ENCODE assay signal across 8 cellular contexts in genomic region chr1:226702957-226703831, GRCh38. TPM values are rescaled to one million over a fixed set of nuclear protein-coding genes. Genes with fewer than 3 reads are reported as not detected.
A peak's percentile ranks its signal among the peaks of the same experiment; 100 is the strongest.
DNase-seq lines count a peak whose midpoint lies in the region; ATAC-seq and TF ChIP-seq lines count a peak whose summit lies in the region.

No MANE protein-coding gene starts in this region.

- peak overlapping the region; percentile 76 to 86 for H3K4me3 Mint-ChIP-seq in CD14-positive monocyte
- peak overlapping the region; percentile 77 for H3K4me3 Mint-ChIP-seq in activated T-helper 1 cell treated with anti-CD3 and anti-CD28 coated beads, Interleukin-12 subunit alpha, Interleukin-12 subunit beta, Interleukin-2, Interleukin-4 antibody, amounts not matched to agents 30 ng/mL and 10 ng/mL and 1 ng/mL, durations not matched to agents 14 hours and 24 hours and 36 hours
- peak overlapping the region; percentile 56 to 92 (median 84) for H3K4me3 Mint-ChIP-seq in naive thymus-derived CD8-positive, alpha-beta T cell

- POLR2A ChIA-PET in naive thymus-derived CD8-positive, alpha-beta T cell (lab: Charles Lee): interaction anchor here (0.9 to 12.6 kb wide), 12 partner anchors 9 to 125 kb away, joined by 4 to 156 read pairs (median 6); no protein-coding TSS in a partner anchor

- no peaks in the 10 kb centered on the region for H3K36me3 ChIP-seq in fibroblast of lung (ENCODE audit: control insufficient read depth, insufficient read depth, low read length)

- TF ChIP-seq CTCF in CD14-positive monocyte (IDR thresholded peaks at IDR 0.05) (no peak), fibroblast of lung (conservative IDR thresholded peaks at IDR 0.05 in 1 of 2, IDR thresholded peaks at IDR 0.05 in 1 of 2; ENCODE audit: low read depth in 1 of 2, low read length in 2 of 2) (no peak)

- H3K4me1 ChIP-seq in fibroblast of lung (ENCODE audit: control insufficient read depth, extremely low read depth, insufficient read depth, low read length): peaks cover 13% of the 10 kb centered on the region

- H3K4me2 ChIP-seq in fibroblast of lung (ENCODE audit: extremely low read depth, insufficient read depth, low read length): peak overlapping the region; percentile 96

- H3K27me3 Mint-ChIP-seq in CD14-positive monocyte (ENCODE audit: low read depth in 3 of 3): peaks cover 0 to 2% (median 0%) of the 10 kb centered on the region in 3 donors
- no peaks in the 10 kb centered on the region for H3K27me3 Mint-ChIP-seq in activated T-helper 1 cell treated with anti-CD3 and anti-CD28 coated beads, Interleukin-12 subunit alpha, Interleukin-12 subunit beta, Interleukin-2, Interleukin-4 antibody, amounts not matched to agents 30 ng/mL and 10 ng/mL and 1 ng/mL, durations not matched to agents 14 hours and 24 hours and 36 hours (ENCODE audit: insufficient read depth)
- no peaks in the 10 kb centered on the region for H3K27me3 Mint-ChIP-seq in naive thymus-derived CD8-positive, alpha-beta T cell

- H3K79me2 ChIP-seq in fibroblast of lung (ENCODE audit: control insufficient read depth, insufficient read depth, low read length): no peaks in the 10 kb centered on the region

- H3K9ac ChIP-seq in fibroblast of lung (ENCODE audit: insufficient read depth, low read length): peak overlapping the region; percentile 86

- peak overlapping the region; percentile 33 to 65 (median 60) for H3K4me3 ChIP-seq in fibroblast of lung (replicated peaks in 1 of 4; ENCODE audit: control extremely low read depth in 1 of 4, insufficient read depth in 1 of 4, low read depth in 3 of 4, low read length in 4 of 4)

- intact Hi-C loops in CD14-positive monocyte (cut with micrococcal nuclease): no loop called here
- intact Hi-C loops in activated T-helper 1 cell treated with anti-CD3 and anti-CD28 coated beads, Interleukin-12 subunit alpha, Interleukin-12 subunit beta, Interleukin-2, Interleukin-4 antibody, amounts not matched to agents 30 ng/mL and 10 ng/mL and 1 ng/mL, durations not matched to agents 14 hours and 24 hours and 36 hours (cut with micrococcal nuclease): loop anchor here (1.0 to 2.0 kb wide), 8 partner anchors 9 to 126 kb away; partner anchors contain the start of gene ITPKB

- H3K4me1 Mint-ChIP-seq in CD14-positive monocyte: peaks cover 21% of the 10 kb centered on the region
- H3K4me1 Mint-ChIP-seq in activated T-helper 1 cell treated with anti-CD3 and anti-CD28 coated beads, Interleukin-12 subunit alpha, Interleukin-12 subunit beta, Interleukin-2, Interleukin-4 antibody, amounts not matched to agents 30 ng/mL and 10 ng/mL and 1 ng/mL, durations not matched to agents 14 hours and 24 hours and 36 hours (ENCODE audit: low read depth): peaks cover 57% of the 10 kb centered on the region
- peaks cover 36 to 90% (median 87%) of the 10 kb centered on the region in 4 donors for H3K4me1 Mint-ChIP-seq in naive thymus-derived CD8-positive, alpha-beta T cell

- no peaks in the 10 kb centered on the region for H4K20me1 ChIP-seq in fibroblast of lung (ENCODE audit: control insufficient read depth, extremely low read depth, insufficient read depth, low read length)

- H3K27ac Mint-ChIP-seq in CD14-positive monocyte: peak overlapping the region; percentile 73 to 95 (median 90)
- H3K27ac Mint-ChIP-seq in activated T-helper 1 cell treated with anti-CD3 and anti-CD28 coated beads, Interleukin-12 subunit alpha, Interleukin-12 subunit beta, Interleukin-2, Interleukin-4 antibody, amounts not matched to agents 30 ng/mL and 10 ng/mL and 1 ng/mL, durations not matched to agents 14 hours and 24 hours and 36 hours: peak overlapping the region; percentile 89
- peak overlapping the region; percentile 87 to 100 (median 96) for H3K27ac Mint-ChIP-seq in naive thymus-derived CD8-positive, alpha-beta T cell

- peak overlapping the region; percentile 61 for H2AFZ ChIP-seq in fibroblast of lung (ENCODE audit: low read length)

- H3K36me3 Mint-ChIP-seq in CD14-positive monocyte: peaks cover 34 to 35% of the 10 kb centered on the region in 2 donors
- peaks cover 33% of the 10 kb centered on the region for H3K36me3 Mint-ChIP-seq in activated T-helper 1 cell treated with anti-CD3 and anti-CD28 coated beads, Interleukin-12 subunit alpha, Interleukin-12 subunit beta, Interleukin-2, Interleukin-4 antibody, amounts not matched to agents 30 ng/mL and 10 ng/mL and 1 ng/mL, durations not matched to agents 14 hours and 24 hours and 36 hours (ENCODE audit: low read depth)
- peaks cover 0 to 67% (median 17%) of the 10 kb centered on the region in 3 donors for H3K36me3 Mint-ChIP-seq in naive thymus-derived CD8-positive, alpha-beta T cell

- ATAC-seq in GM19324 (IDR thresholded peaks at IDR 0.05; ENCODE audit: low FRiP score, unreplicated experiment) (peak; percentile 85), HG03460 (IDR thresholded peaks at IDR 0.05; ENCODE audit: unreplicated experiment) (peak; percentile 73)
- ATAC-seq in naive thymus-derived CD8-positive, alpha-beta T cell: peak; percentile 76 to 84

- DNase-seq in CD14-positive monocyte (ENCODE audit: low spot score) (peak; percentile 62), fibroblast of lung (ENCODE audit: low read depth in 2 of 2) (peak; percentile 80 to 84)
- peak; percentile 81 for DNase-seq in activated T-helper 1 cell treated with anti-CD3 and anti-CD28 coated beads, Interleukin-12 subunit alpha, Interleukin-12 subunit beta, Interleukin-2, Interleukin-4 antibody, amounts not matched to agents 30 ng/mL and 10 ng/mL and 1 ng/mL, durations not matched to agents 14 hours and 24 hours and 36 hours (ENCODE audit: low spot score)
- peak; percentile 79 to 91 (median 87) for DNase-seq in naive thymus-derived CD8-positive, alpha-beta T cell
- peak; percentile 77 for DNase-seq in stimulated activated naive CD4-positive, alpha-beta T cell treated with Interleukin-2 at 50 U/mL for 16 hours (lab: John Stamatoyannopoulos, UW)

- peak overlapping the region; percentile 92 for H3K27ac ChIP-seq in fibroblast of lung (ENCODE audit: insufficient read depth, low read length)

- no peaks in the 10 kb centered on the region for H3K9me3 ChIP-seq in fibroblast of lung (ENCODE audit: control insufficient read depth, insufficient read depth, low read depth, low read length)

- no peaks in the 10 kb centered on the region for H3K27me3 ChIP-seq in fibroblast of lung (ENCODE audit: control insufficient read depth, insufficient read depth, low read length)

- H3K9me3 Mint-ChIP-seq in CD14-positive monocyte: no peaks in the 10 kb centered on the region
- no peaks in the 10 kb centered on the region for H3K9me3 Mint-ChIP-seq in activated T-helper 1 cell treated with anti-CD3 and anti-CD28 coated beads, Interleukin-12 subunit alpha, Interleukin-12 subunit beta, Interleukin-2, Interleukin-4 antibody, amounts not matched to agents 30 ng/mL and 10 ng/mL and 1 ng/mL, durations not matched to agents 14 hours and 24 hours and 36 hours
- no peaks in the 10 kb centered on the region for H3K9me3 Mint-ChIP-seq in naive thymus-derived CD8-positive, alpha-beta T cell

TF ChIP-seq in PFSK-1, 5 proteins besides CTCF, POLR2A, EP300 and RAD21:
- TF ChIP-seq SIN3A (IDR thresholded peaks at IDR 0.05; ENCODE audit: borderline replicate concordance, insufficient read depth, low read length) (0 out of 2 replicates have a peak, but pooled peaks have one; percentile 52), FOXP2 (optimal IDR thresholded peaks at IDR 0.05; ENCODE audit: borderline replicate concordance, extremely low read depth, extremely low read length, insufficient read depth) (peak; percentile 91), POLR2AphosphoS5 (IDR thresholded peaks at IDR 0.05; ENCODE audit: low read depth, low read length) (peak; percentile 92), REST (IDR thresholded peaks at IDR 0.05; ENCODE audit: insufficient read depth in 1 of 2, low read depth in 2 of 2, low read length in 2 of 2) (no peak)
TF ChIP-seq in PFSK-1: peak in this region for 3.

RNA-seq across cellular contexts. Expression of gene ITPKB, which starts 35.9 kb away (rescaled TPM):
- polyA plus RNA-seq in CD14-positive monocyte: 10 to 100 TPM in 1 of 2 donors, 1 to 10 TPM in 1; 7.3 to 10.2 TPM
- 21.5 TPM for polyA plus RNA-seq in PFSK-1 (2012; ENCODE audit: insufficient read length, low read depth)
- total RNA-seq in activated T-helper 1 cell treated with anti-CD3 and anti-CD28 coated beads, Interleukin-12 subunit alpha, Interleukin-12 subunit beta, Interleukin-2, Interleukin-4 antibody, amounts not matched to agents 30 ng/mL and 10 ng/mL and 1 ng/mL, durations not matched to agents 14 hours and 24 hours and 36 hours: 38.3 and 38.5 TPM in 2 replicates
- total RNA-seq in fibroblast of lung: 15.9 and 32.4 TPM in 2 replicates
- polyA plus RNA-seq in fibroblast of lung: 10.2 and 14.5 TPM in 2 replicates
- polyA plus RNA-seq in fibroblast of lung (2012): 15.8 and 20.6 TPM in 2 replicates
- polyA minus RNA-seq in fibroblast of lung (ENCODE audit: low replicate concordance): 35.5 and 60.4 TPM in 2 replicates
- 100 to 1,000 TPM; 177 to 185 TPM for total RNA-seq in naive thymus-derived CD8-positive, alpha-beta T cell
- polyA plus RNA-seq in naive thymus-derived CD8-positive, alpha-beta T cell: 10 to 100 TPM; 72.3 to 74.3 (median 73.0) TPM

Comparison
In these comparisons a context has a peak if more than half of its experiments do, and no peak if none do; other contexts are left out.
1. Peak in every context shown above with its lines: DNase-seq, ATAC-seq, H3K4me3 ChIP-seq and H3K27ac ChIP-seq.